10 cellular contexts compared by ENCODE assay signal in the genomic region with DNA sequence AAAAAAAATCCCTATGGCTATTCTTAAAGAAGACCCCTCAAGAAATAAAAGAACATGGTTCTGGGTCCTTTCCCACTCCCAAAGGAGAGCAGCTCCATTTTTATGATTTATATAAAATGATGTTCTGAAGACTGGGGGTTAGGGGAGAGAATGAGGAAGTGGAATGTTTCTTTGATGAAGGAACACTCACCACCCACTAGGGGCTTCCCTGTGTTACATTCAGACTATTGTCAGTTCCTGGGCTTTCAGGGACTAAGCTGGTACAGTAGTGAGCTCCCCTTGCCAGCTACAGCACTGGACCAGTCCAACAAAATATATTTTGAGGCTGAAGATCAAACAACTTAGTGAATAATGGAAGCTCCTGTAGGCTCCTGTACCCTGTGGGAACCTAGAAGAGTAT.
DNase-seq lines count a peak whose midpoint lies in the region; ATAC-seq and TF ChIP-seq lines count a peak whose summit lies in the region.
"Had no signal": no experiment of that assay in that cellular context is flagged by ENCODE, and none has a peak within 500 bp of the region (broad histone marks: within the 10 kb centered on the region; RNA-seq: fewer than 3 reads in every experiment).

No MANE protein-coding gene starts in this region.

- H3K4me3 ChIP-seq in RWPE2 (ENCODE audit: severe bottlenecking): no peak overlapping the region
- H3K4me3 ChIP-seq: GM23248 had no signal

- H3K36me3 ChIP-seq in RWPE2 (ENCODE audit: low read depth): peaks cover 87% of the 10 kb centered on the region

- no peak overlapping the region for H3K4me3 Mint-ChIP-seq in activated naive CD8-positive, alpha-beta T cell treated with anti-CD3 and anti-CD28 coated beads, Interleukin-2, amount 50 U/mL, for 24 hours
- no peak overlapping the region for H3K4me3 Mint-ChIP-seq in activated naive CD8-positive, alpha-beta T cell treated with anti-CD3 and anti-CD28 coated beads for 36 hours
- H3K4me3 Mint-ChIP-seq in stimulated activated naive B cell treated with anti-CD40 and anti-IgM and Interleukin-4, amounts not matched to agents 10 μg/mL and 1 μg/mL and 100 μg/mL, for 72 hours: no peak overlapping the region

- no peaks in the 10 kb centered on the region for H3K36me3 Mint-ChIP-seq in activated naive CD8-positive, alpha-beta T cell treated with anti-CD3 and anti-CD28 coated beads, Interleukin-2, amount 50 U/mL, for 24 hours (ENCODE audit: low read depth)
- no peaks in the 10 kb centered on the region for H3K36me3 Mint-ChIP-seq in activated naive CD8-positive, alpha-beta T cell treated with anti-CD3 and anti-CD28 coated beads for 36 hours
- no peaks in the 10 kb centered on the region for H3K36me3 Mint-ChIP-seq in stimulated activated naive B cell treated with anti-CD40 and anti-IgM and Interleukin-4, amounts not matched to agents 10 μg/mL and 1 μg/mL and 100 μg/mL, for 72 hours

- no peaks in the 10 kb centered on the region for H3K9me3 Mint-ChIP-seq in activated naive CD8-positive, alpha-beta T cell treated with anti-CD3 and anti-CD28 coated beads, Interleukin-2, amount 50 U/mL, for 24 hours
- H3K9me3 Mint-ChIP-seq in activated naive CD8-positive, alpha-beta T cell treated with anti-CD3 and anti-CD28 coated beads for 36 hours: no peaks in the 10 kb centered on the region
- peaks cover 0 to 9% of the 10 kb centered on the region in 2 donors for H3K9me3 Mint-ChIP-seq in stimulated activated naive B cell treated with anti-CD40 and anti-IgM and Interleukin-4, amounts not matched to agents 10 μg/mL and 1 μg/mL and 100 μg/mL, for 72 hours

- no peaks in the 10 kb centered on the region for H3K9me3 ChIP-seq in RWPE2 (ENCODE audit: severe bottlenecking)

- H3K27ac ChIP-seq in RWPE2 (ENCODE audit: poor library complexity, severe bottlenecking): peak overlapping the region; percentile 8
- H3K27ac ChIP-seq: GM23248 had no signal

- peaks cover 13% of the 10 kb centered on the region for H3K4me1 ChIP-seq in RWPE2 (ENCODE audit: insufficient read depth, poor library complexity, severe bottlenecking)

- ATAC-seq in activated naive CD8-positive, alpha-beta T cell treated with anti-CD3 and anti-CD28 coated beads, Interleukin-2, amount 50 U/mL, for 24 hours: peak; percentile 43
- ATAC-seq in HG03159 (IDR thresholded peaks at IDR 0.05; ENCODE audit: unreplicated experiment) (peak; percentile 74), RWPE2 (ENCODE audit: low read depth) (peak; percentile 18; the same call in 1 of the 3 replicates)
- peak; percentile 92 for ATAC-seq in stimulated activated naive B cell treated with anti-CD40 and anti-IgM and Interleukin-4, amounts not matched to agents 10 μg/mL and 1 μg/mL and 100 μg/mL, for 72 hours (replicated peaks)

- TF ChIP-seq CTCF in RWPE2 (IDR thresholded peaks at IDR 0.05; ENCODE audit: poor library complexity, severe bottlenecking): no peak

- peaks cover 4% of the 10 kb centered on the region for H3K27me3 Mint-ChIP-seq in activated naive CD8-positive, alpha-beta T cell treated with anti-CD3 and anti-CD28 coated beads, Interleukin-2, amount 50 U/mL, for 24 hours
- H3K27me3 Mint-ChIP-seq in activated naive CD8-positive, alpha-beta T cell treated with anti-CD3 and anti-CD28 coated beads for 36 hours: peaks cover 23% of the 10 kb centered on the region
- H3K27me3 Mint-ChIP-seq in stimulated activated naive B cell treated with anti-CD40 and anti-IgM and Interleukin-4, amounts not matched to agents 10 μg/mL and 1 μg/mL and 100 μg/mL, for 72 hours: no peaks in the 10 kb centered on the region

- no peak for DNase-seq in activated naive CD8-positive, alpha-beta T cell treated with anti-CD3 and anti-CD28 coated beads, Interleukin-2, amount 50 U/mL, for 24 hours
- DNase-seq in activated naive CD8-positive, alpha-beta T cell treated with anti-CD3 and anti-CD28 coated beads for 36 hours: no peak
- DNase-seq in RWPE2 (ENCODE audit: low spot score) (no peak), cerebellar nuclear complex (lab: John Stamatoyannopoulos, UW) (no peak), NCI-H2081 treated with DMSO at 0.1 percent for 48 hours (lab: John Stamatoyannopoulos, UW) (no peak)
- DNase-seq in stimulated activated naive B cell treated with anti-CD40 and anti-IgM and Interleukin-4, amounts not matched to agents 10 μg/mL and 1 μg/mL and 100 μg/mL, for 72 hours: no peak
- no peak for DNase-seq in stimulated activated CD4-positive, alpha-beta T cell treated with anti-CD3 and anti-CD28 coated beads, Interleukin-12 subunit alpha, Interleukin-12 subunit beta, amount 100 ng/mL, for 4 hours
- DNase-seq: activated CD4-positive, CD25-positive, alpha-beta regulatory T cell; GM23248 had no signal

- H3K4me1 Mint-ChIP-seq in activated naive CD8-positive, alpha-beta T cell treated with anti-CD3 and anti-CD28 coated beads, Interleukin-2, amount 50 U/mL, for 24 hours: peaks cover 13% of the 10 kb centered on the region
- H3K4me1 Mint-ChIP-seq in activated naive CD8-positive, alpha-beta T cell treated with anti-CD3 and anti-CD28 coated beads for 36 hours: peaks cover 3% of the 10 kb centered on the region
- H3K4me1 Mint-ChIP-seq in stimulated activated naive B cell treated with anti-CD40 and anti-IgM and Interleukin-4, amounts not matched to agents 10 μg/mL and 1 μg/mL and 100 μg/mL, for 72 hours: peaks cover 23 to 38% of the 10 kb centered on the region in 2 donors

- H3K27me3 ChIP-seq in RWPE2 (ENCODE audit: insufficient read depth, poor library complexity, severe bottlenecking): no peaks in the 10 kb centered on the region

- H3K27ac Mint-ChIP-seq in activated naive CD8-positive, alpha-beta T cell treated with anti-CD3 and anti-CD28 coated beads, Interleukin-2, amount 50 U/mL, for 24 hours: no peak overlapping the region
- no peak overlapping the region for H3K27ac Mint-ChIP-seq in activated naive CD8-positive, alpha-beta T cell treated with anti-CD3 and anti-CD28 coated beads for 36 hours
- H3K27ac Mint-ChIP-seq in stimulated activated naive B cell treated with anti-CD40 and anti-IgM and Interleukin-4, amounts not matched to agents 10 μg/mL and 1 μg/mL and 100 μg/mL, for 72 hours: peak overlapping the region; percentile 62

Comparison
In these comparisons a context has a peak if more than half of its experiments do, and no peak if none do; other contexts are left out.
1. ATAC-seq: peak in every context shown above with its lines; median percentile 92 in stimulated activated naive B cell treated with anti-CD40 and anti-IgM and Interleukin-4, amounts not matched to agents 10 μg/mL and 1 μg/mL and 100 μg/mL, for 72 hours; 74 in HG03159; 43 in activated naive CD8-positive, alpha-beta T cell treated with anti-CD3 and anti-CD28 coated beads, Interleukin-2, amount 50 U/mL, for 24 hours; 18 in RWPE2.